ENCODE assay signal across 1 cellular context in the genomic region with DNA sequence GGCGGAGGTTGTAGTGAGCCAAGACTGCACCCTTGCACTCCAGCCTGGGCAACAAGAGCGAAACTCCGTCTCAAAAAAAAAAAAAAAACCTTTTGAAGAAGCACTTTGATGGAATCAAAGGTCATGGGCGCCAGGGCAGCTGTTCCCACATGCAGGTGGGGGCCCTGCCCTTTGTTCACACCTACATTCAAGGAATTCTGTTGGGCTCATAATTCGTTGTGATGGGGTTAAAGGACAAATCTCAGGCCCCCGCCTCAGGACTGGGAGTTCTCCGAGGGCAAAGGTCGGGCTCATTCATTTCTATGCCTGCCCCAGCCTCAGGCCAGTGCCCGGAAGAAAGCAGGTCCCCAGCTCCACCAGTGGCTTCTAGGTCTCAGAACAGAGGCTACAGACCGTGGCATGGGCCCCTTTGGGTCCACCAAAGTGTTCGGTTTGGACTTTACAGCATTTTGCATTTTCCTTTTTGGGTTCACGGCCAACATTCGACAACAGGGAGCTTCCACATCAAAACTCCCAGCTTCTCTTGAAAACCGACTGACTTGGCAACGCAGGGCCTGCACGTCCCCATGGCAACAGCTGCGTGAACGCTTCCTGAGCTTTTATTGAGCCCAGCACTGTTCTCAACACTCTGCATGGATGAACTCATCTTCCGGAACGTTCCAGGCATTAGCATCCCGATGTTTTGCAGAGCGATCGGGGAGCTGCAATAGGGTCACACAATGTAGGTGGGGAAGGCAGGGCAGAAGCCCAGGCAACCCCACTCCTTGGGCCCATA.
TF ChIP-seq lines count a peak whose summit lies in the region.

No MANE protein-coding gene starts in this region.

TF ChIP-seq in endothelial cell of umbilical vein, 7 proteins besides CTCF, POLR2A, EP300 and RAD21:
- no peak for TF ChIP-seq POLR2AphosphoS5 (IDR thresholded peaks at IDR 0.05; ENCODE audit: insufficient read depth, low read depth, low read length)
- TF ChIP-seq GATA2 (IDR thresholded peaks at IDR 0.05; ENCODE audit: insufficient read depth, insufficient read length, low read depth, low read length), result no peak
- no peak for TF ChIP-seq MYC (IDR thresholded peaks at IDR 0.05; ENCODE audit: low read depth, low read length)
- TF ChIP-seq EZH2 (IDR thresholded peaks at IDR 0.05; ENCODE audit: borderline replicate concordance, low read depth, low read length, severe bottlenecking), result no peak
- no peak for TF ChIP-seq JUN (IDR thresholded peaks at IDR 0.05; ENCODE audit: borderline replicate concordance, insufficient read depth, insufficient read length, low read depth)
- TF ChIP-seq FOS (IDR thresholded peaks at IDR 0.05; ENCODE audit: borderline replicate concordance, insufficient read depth, low read length), result no peak
- TF ChIP-seq, protein P1, sequence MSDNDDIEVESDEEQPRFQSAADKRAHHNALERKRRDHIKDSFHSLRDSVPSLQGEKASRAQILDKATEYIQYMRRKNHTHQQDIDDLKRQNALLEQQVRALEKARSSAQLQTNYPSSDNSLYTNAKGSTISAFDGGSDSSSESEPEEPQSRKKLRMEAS (IDR thresholded peaks at IDR 0.05; ENCODE audit: insufficient read depth, insufficient read length), result no peak
